In genomic region chr6:117169060-117169635, GRCh38 we compare ENCODE assay signal across 22 cellular contexts.
A peak's percentile ranks its signal among the peaks of the same experiment; 100 is the strongest.
DNase-seq lines count a peak whose midpoint lies in the region; ATAC-seq, FAIRE-seq and TF ChIP-seq lines count a peak whose summit lies in the region.
"Had no signal": no experiment of that assay in that cellular context is flagged by ENCODE, and none has a peak within 500 bp of the region (broad histone marks: within the 10 kb centered on the region; RNA-seq: fewer than 3 reads in every experiment).

No MANE protein-coding gene starts in this region.

- H3K36me3 ChIP-seq in left ventricle myocardium inferior = no peaks in the 10 kb centered on the region
- H3K36me3 ChIP-seq in astrocyte (ENCODE audit: insufficient read depth, low read length) = no peaks in the 10 kb centered on the region
- H3K36me3 ChIP-seq in skeletal muscle tissue (ENCODE audit: control insufficient read depth in 3 of 3, insufficient read depth in 3 of 3, low read length in 3 of 3) = no peaks in the 10 kb centered on the region
- H3K36me3 ChIP-seq: BLaER1 treated with 17β-estradiol and CSF1 and Interleukin-3, amounts not matched to agents 10 nM and 100 nM had no signal

- no peak for DNase-seq in left ventricle myocardium superior
- no peak for DNase-seq in left ventricle myocardium inferior
- DNase-seq in astrocyte (ENCODE audit: low read depth) = no peak
- DNase-seq in myocyte (ENCODE audit: low read depth) = peak; percentile 85
- no peak for DNase-seq in amniotic stem cell (lab: John Stamatoyannopoulos, UW)
- no peak for DNase-seq in HCEC 1CT
- DNase-seq: CD8-positive, alpha-beta memory T cell; DMS79 treated with DMSO at 0.1 percent for 48 hours; GDM1; NCI-H1436; NCI-H2171 treated with DMSO at 0.1 percent for 48 hours; NCI-H774; SIG-M5 had no signal

- no peaks in the 10 kb centered on the region for H3K9me3 Mint-ChIP-seq in astrocyte (ENCODE audit: unreplicated experiment)
- H3K9me3 Mint-ChIP-seq: GM23338 had no signal

- H3K9ac ChIP-seq in astrocyte (ENCODE audit: low read length) (no peak overlapping the region), skeletal muscle tissue (ENCODE audit: low read depth in 1 of 3, low read length in 3 of 3) (peak overlapping the region; percentile 8 to 61 (median 10))
- H3K9ac ChIP-seq: BLaER1 treated with 17β-estradiol and CSF1 and Interleukin-3, amounts not matched to agents 10 nM and 100 nM had no signal

- H2AFZ ChIP-seq in astrocyte (ENCODE audit: low read depth, low read length) = no peak overlapping the region
- H2AFZ ChIP-seq: GM23338 had no signal

- H3K4me1 Mint-ChIP-seq in astrocyte (ENCODE audit: low read depth, unreplicated experiment) = peaks cover 38% of the 10 kb centered on the region
- H3K4me1 Mint-ChIP-seq: CD8-positive, alpha-beta memory T cell had no signal

- ATAC-seq in left ventricle myocardium superior = peak; percentile 43
- no peak for ATAC-seq in HG03039 (IDR thresholded peaks at IDR 0.05; ENCODE audit: unreplicated experiment)
- ATAC-seq: GM12878, GM23338, K562, Panc1 had no signal

- no peaks in the 10 kb centered on the region for H3K36me3 Mint-ChIP-seq in astrocyte (ENCODE audit: low read depth, unreplicated experiment)
- H3K36me3 Mint-ChIP-seq: CD8-positive, alpha-beta memory T cell had no signal

- H3K27me3 ChIP-seq in left ventricle myocardium inferior (ENCODE audit: low read depth) (no peaks in the 10 kb centered on the region), astrocyte (ENCODE audit: insufficient read depth, low read length) (no peaks in the 10 kb centered on the region), skeletal muscle tissue (ENCODE audit: control insufficient read depth in 3 of 3, insufficient read depth in 3 of 3, low read length in 3 of 3) (no peaks in the 10 kb centered on the region)
- H3K27me3 ChIP-seq: BLaER1 treated with 17β-estradiol and CSF1 and Interleukin-3, amounts not matched to agents 10 nM and 100 nM had no signal

- H3K9me3 ChIP-seq in left ventricle myocardium inferior (replicated peaks) (peaks cover 25% of the 10 kb centered on the region), astrocyte (ENCODE audit: insufficient read depth, low read depth, low read length) (peaks cover 2% of the 10 kb centered on the region), skeletal muscle tissue (ENCODE audit: control insufficient read depth in 3 of 3, low read length in 3 of 3) (peaks cover 0 to 4% (median 0%) of the 10 kb centered on the region in 3 donors)

- peak overlapping the region; percentile 95 for H3K27ac Mint-ChIP-seq in astrocyte (ENCODE audit: unreplicated experiment)
- H3K27ac Mint-ChIP-seq: CD8-positive, alpha-beta memory T cell; GM23338 had no signal

- no peak for TF ChIP-seq CTCF in left ventricle myocardium inferior (IDR thresholded peaks at IDR 0.05; ENCODE audit: borderline replicate concordance)
- TF ChIP-seq CTCF in astrocyte (IDR thresholded peaks at IDR 0.05; ENCODE audit: insufficient read depth, low read depth, low read length) = no peak

- H3K4me1 ChIP-seq in left ventricle myocardium inferior = peaks cover 22% of the 10 kb centered on the region
- no peaks in the 10 kb centered on the region for H3K4me1 ChIP-seq in astrocyte (ENCODE audit: insufficient read depth, low read length)
- H3K4me1 ChIP-seq in skeletal muscle tissue (ENCODE audit: control insufficient read depth in 3 of 3, insufficient read depth in 3 of 3, low read length in 3 of 3) = peaks cover 17 to 25% (median 17%) of the 10 kb centered on the region in 3 donors
- H3K4me1 ChIP-seq: BLaER1 treated with 17β-estradiol and CSF1 and Interleukin-3, amounts not matched to agents 10 nM and 100 nM had no signal

- no peak overlapping the region for H3K4me3 ChIP-seq in left ventricle myocardium inferior
- no peak overlapping the region for H3K4me3 ChIP-seq in astrocyte (ENCODE audit: insufficient read depth, low read depth, low read length)
- H3K4me3 ChIP-seq in skeletal muscle tissue (ENCODE audit: low read length in 3 of 3) = peak overlapping the region; percentile 10 to 49 (median 41)
- H3K4me3 ChIP-seq: BLaER1 treated with 17β-estradiol and CSF1 and Interleukin-3, amounts not matched to agents 10 nM and 100 nM; GM12878; GM23338; K562 had no signal

- no peak overlapping the region for H3K27ac ChIP-seq in left ventricle myocardium inferior (replicated peaks)
- H3K27ac ChIP-seq in astrocyte (ENCODE audit: low read depth, low read length) = no peak overlapping the region
- H3K27ac ChIP-seq in skeletal muscle tissue (ENCODE audit: low read depth, low read length) = peak overlapping the region; percentile 72
- H3K27ac ChIP-seq: BLaER1 treated with 17β-estradiol and CSF1 and Interleukin-3, amounts not matched to agents 10 nM and 100 nM had no signal

- no peak overlapping the region for H3K4me2 ChIP-seq in astrocyte (ENCODE audit: low read length)
- H3K4me2 ChIP-seq: BLaER1 treated with 17β-estradiol and CSF1 and Interleukin-3, amounts not matched to agents 10 nM and 100 nM; GM23338 had no signal

- no peak for FAIRE-seq in astrocyte (lab: Jason Lieb, UNC)
- FAIRE-seq: A204.1, GM12878, GM18507, K562 had no signal

- H3K27me3 Mint-ChIP-seq in astrocyte (ENCODE audit: low read depth, unreplicated experiment) = no peaks in the 10 kb centered on the region
- H3K27me3 Mint-ChIP-seq: CD8-positive, alpha-beta memory T cell had no signal

- no peak overlapping the region for H3K4me3 Mint-ChIP-seq in astrocyte (ENCODE audit: unreplicated experiment)
- H3K4me3 Mint-ChIP-seq: CD8-positive, alpha-beta memory T cell; GM23338 had no signal

- intact Hi-C loops in left ventricle myocardium superior (cut with micrococcal nuclease) = no loop called here
- intact Hi-C loops in left ventricle myocardium inferior (cut with micrococcal nuclease) = no loop called here

- H4K20me1 ChIP-seq in astrocyte (ENCODE audit: insufficient read depth, low read length) = no peaks in the 10 kb centered on the region
- H4K20me1 ChIP-seq: BLaER1 treated with 17β-estradiol and CSF1 and Interleukin-3, amounts not matched to agents 10 nM and 100 nM had no signal

- no peaks in the 10 kb centered on the region for H3K79me2 ChIP-seq in astrocyte (ENCODE audit: insufficient read depth, low read length)

Comparison
In these comparisons a context has a peak if more than half of its experiments do, and no peak if none do; other contexts are left out.
1. H3K4me3 ChIP-seq: peak in skeletal muscle tissue (3 of 3); none in left ventricle myocardium inferior (single experiment) and astrocyte (single experiment).